ENCODE assay signal across 34 cellular contexts in the genomic region with DNA sequence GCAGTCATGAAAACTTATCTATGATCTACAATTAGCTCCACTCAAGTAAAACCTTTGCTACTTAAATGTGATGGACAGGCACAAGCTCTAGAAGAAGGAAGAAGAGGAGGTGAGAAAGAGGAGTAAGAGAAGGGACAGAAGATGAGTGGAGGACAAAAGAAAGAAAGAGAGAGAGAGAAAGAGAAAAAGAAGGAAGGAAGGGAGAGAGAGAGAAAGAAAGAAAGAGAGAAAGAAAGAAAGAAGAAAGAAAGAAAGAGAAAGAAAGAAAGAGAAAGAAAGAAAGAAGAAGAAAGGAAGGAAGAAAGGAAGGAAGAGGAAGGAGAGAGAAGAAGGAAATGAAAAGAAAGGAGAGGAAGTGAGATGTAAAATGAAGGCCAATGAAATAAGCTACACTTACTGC. TPM values are rescaled to one million over a fixed set of nuclear protein-coding genes. Genes with fewer than 3 reads are reported as not detected.
"Had no signal": no experiment of that assay in that cellular context is flagged by ENCODE, and none has a peak within 500 bp of the region (broad histone marks: within the 10 kb centered on the region; RNA-seq: fewer than 3 reads in every experiment).

No MANE protein-coding gene starts in this region.

- H3K4me1 ChIP-seq: stomach, suprapubic skin, testis, thyroid gland, tibial artery, tibial nerve, transverse colon, upper lobe of left lung, upper lobe of right lung, uterus, vagina had no signal

- H3K36me3 ChIP-seq: stomach, suprapubic skin, thoracic aorta, thyroid gland, tibial artery, tibial nerve, transverse colon, upper lobe of left lung, upper lobe of right lung, uterus, vagina had no signal

- ATAC-seq: stimulated activated effector memory CD8-positive, alpha-beta T cell treated with anti-CD3 and anti-CD28 coated beads, Interleukin-12 subunit alpha, Interleukin-12 subunit beta, amount 100 ng/mL, for 72 hours; stimulated activated memory B cell treated with anti-CD40 and anti-IgM and Interleukin-4, amounts not matched to agents 10 μg/mL and 1 μg/mL and 100 μg/mL, for 72 hours; stimulated activated naive B cell treated with anti-CD40 and anti-IgM and Interleukin-4, amounts not matched to agents 10 μg/mL and 1 μg/mL and 100 μg/mL, for 72 hours; stimulated activated naive CD8-positive, alpha-beta T cell treated with anti-CD3 and anti-CD28 coated beads, Interleukin-15, amount 100 ng/mL, for 72 hours; stimulated activated naive CD8-positive, alpha-beta T cell treated with anti-CD3 and anti-CD28 coated beads, Interleukin-15, Interleukin-2, amounts not matched to agents 100 U/mL and 50 U/mL, for 24 hours; upper lobe of right lung had no signal

- H3K36me3 Mint-ChIP-seq: stimulated activated effector memory CD8-positive, alpha-beta T cell treated with anti-CD3 and anti-CD28 coated beads, Interleukin-12 subunit alpha, Interleukin-12 subunit beta, amount 100 ng/mL, for 72 hours; stimulated activated memory B cell treated with anti-CD40 and anti-IgM and Interleukin-4, amounts not matched to agents 10 μg/mL and 1 μg/mL and 100 μg/mL, for 72 hours; stimulated activated naive B cell treated with anti-CD40 and anti-IgM and Interleukin-4, amounts not matched to agents 10 μg/mL and 1 μg/mL and 100 μg/mL, for 72 hours; type B pancreatic cell had no signal

- H3K9me3 ChIP-seq: stomach, suprapubic skin, testis, thoracic aorta, thyroid gland, tibial artery, tibial nerve, transverse colon, upper lobe of left lung, upper lobe of right lung, uterus, vagina had no signal

- H3K4me1 Mint-ChIP-seq: stimulated activated naive CD8-positive, alpha-beta T cell treated with anti-CD3 and anti-CD28 coated beads, Interleukin-15, amount 100 ng/mL, for 72 hours had no signal

- H3K27ac ChIP-seq: stomach, suprapubic skin, testis, thoracic aorta, thyroid gland, tibial artery, tibial nerve, transverse colon, upper lobe of left lung, upper lobe of right lung, uterus, vagina had no signal

- H3K4me3 Mint-ChIP-seq: stimulated activated effector memory CD8-positive, alpha-beta T cell treated with anti-CD3 and anti-CD28 coated beads, Interleukin-12 subunit alpha, Interleukin-12 subunit beta, amount 100 ng/mL, for 72 hours; stimulated activated memory B cell treated with anti-CD40 and anti-IgM and Interleukin-4, amounts not matched to agents 10 μg/mL and 1 μg/mL and 100 μg/mL, for 72 hours; stimulated activated naive B cell treated with anti-CD40 and anti-IgM and Interleukin-4, amounts not matched to agents 10 μg/mL and 1 μg/mL and 100 μg/mL, for 72 hours; stimulated activated naive CD8-positive, alpha-beta T cell treated with anti-CD3 and anti-CD28 coated beads, Interleukin-15, amount 100 ng/mL, for 72 hours; stimulated activated naive CD8-positive, alpha-beta T cell treated with anti-CD3 and anti-CD28 coated beads, Interleukin-15, Interleukin-2, amounts not matched to agents 100 ng/mL and 50 ng/mL, for 24 hours; type B pancreatic cell had no signal

- H3K27me3 ChIP-seq: testis, thyroid gland, upper lobe of left lung, uterus, vagina had no signal

- H3K9me3 Mint-ChIP-seq: stimulated activated effector memory CD8-positive, alpha-beta T cell treated with anti-CD3 and anti-CD28 coated beads, Interleukin-12 subunit alpha, Interleukin-12 subunit beta, amount 100 ng/mL, for 72 hours; stimulated activated naive B cell treated with anti-CD40 and anti-IgM and Interleukin-4, amounts not matched to agents 10 μg/mL and 1 μg/mL and 100 μg/mL, for 72 hours; stimulated activated naive CD8-positive, alpha-beta T cell treated with anti-CD3 and anti-CD28 coated beads, Interleukin-15, amount 100 ng/mL, for 72 hours; stimulated activated naive CD8-positive, alpha-beta T cell treated with anti-CD3 and anti-CD28 coated beads, Interleukin-15, Interleukin-2, amounts not matched to agents 100 ng/mL and 50 ng/mL, for 24 hours had no signal

- H3K27me3 Mint-ChIP-seq: stimulated activated naive CD8-positive, alpha-beta T cell treated with anti-CD3 and anti-CD28 coated beads, Interleukin-15, amount 100 ng/mL, for 72 hours had no signal

- FAIRE-seq: urothelium cell line had no signal

- DNase-seq: stimulated activated CD4-positive, alpha-beta T cell treated with anti-CD3 and anti-CD28 coated beads, Interleukin-2, amount 100 ng/mL, for 48 hours; stimulated activated CD4-positive, alpha-beta T cell treated with anti-CD3 and anti-CD28 coated beads, Interleukin-4, amount 100 ng/mL, for 1 hour; stimulated activated CD4-positive, alpha-beta T cell treated with anti-CD3 and anti-CD28 coated beads, Interleukin-4, amount 100 ng/mL, for 24 hours; stimulated activated CD4-positive, alpha-beta T cell treated with anti-CD3 and anti-CD28 coated beads, Interleukin-4, amount 100 ng/mL, for 4 hours; stimulated activated CD8-positive, alpha-beta memory T cell treated with anti-CD3 and anti-CD28 coated beads, Interleukin-4, amount 100 ng/mL, for 48 hours; stimulated activated naive B cell treated with anti-CD40 and anti-IgM and Interleukin-4, amounts not matched to agents 10 μg/mL and 1 μg/mL and 100 μg/mL, for 72 hours; stimulated activated naive CD4-positive, alpha-beta T cell; stimulated activated naive CD4-positive, alpha-beta T cell treated with Interleukin-2 at 50 U/mL for 16 hours; stimulated activated naive CD8-positive, alpha-beta T cell treated with anti-CD3 and anti-CD28 coated beads, Interleukin-15, amount 100 ng/mL, for 72 hours; stimulated activated naive CD8-positive, alpha-beta T cell treated with anti-CD3 and anti-CD28 coated beads, Interleukin-15, Interleukin-2, amounts not matched to agents 100 U/mL and 50 U/mL, for 24 hours; stomach; substantia nigra; testis; thyroid gland; tibial artery; transverse colon; trophoblast cell; upper lobe of left lung; upper lobe of right lung; uterus had no signal

- H3K4me3 ChIP-seq: stomach, suprapubic skin, testis, thoracic aorta, thyroid gland, tibial artery, tibial nerve, transverse colon, upper lobe of left lung, upper lobe of right lung, uterus, vagina had no signal

- H3K27ac Mint-ChIP-seq: stimulated activated effector memory CD8-positive, alpha-beta T cell treated with anti-CD3 and anti-CD28 coated beads, Interleukin-12 subunit alpha, Interleukin-12 subunit beta, amount 100 ng/mL, for 72 hours; stimulated activated memory B cell treated with anti-CD40 and anti-IgM and Interleukin-4, amounts not matched to agents 10 μg/mL and 1 μg/mL and 100 μg/mL, for 72 hours; stimulated activated naive B cell treated with anti-CD40 and anti-IgM and Interleukin-4, amounts not matched to agents 10 μg/mL and 1 μg/mL and 100 μg/mL, for 72 hours; stimulated activated naive CD8-positive, alpha-beta T cell treated with anti-CD3 and anti-CD28 coated beads, Interleukin-15, amount 100 ng/mL, for 72 hours; stimulated activated naive CD8-positive, alpha-beta T cell treated with anti-CD3 and anti-CD28 coated beads, Interleukin-15, Interleukin-2, amounts not matched to agents 100 ng/mL and 50 ng/mL, for 24 hours; type B pancreatic cell had no signal

RNA-seq across cellular contexts. Expression of a gene that starts 2.2 kb away (rescaled TPM):
- total RNA-seq: stomach, subcutaneous adipose tissue, temporal lobe, testis, thoracic aorta, thyroid gland, tibial nerve, transverse colon, upper lobe of left lung, upper lobe of right lung, ureter, urinary bladder, uterus, vagina had no signal
- polyA plus RNA-seq: stomach, thymus, urinary bladder had no signal

RNA-seq across cellular contexts. Expression of a gene that starts 3.6 kb away (rescaled TPM):
- total RNA-seq: stomach, subcutaneous adipose tissue, temporal lobe, testis, thoracic aorta, thyroid gland, tibial nerve, transverse colon, upper lobe of left lung, upper lobe of right lung, ureter, urinary bladder, uterus, vagina had no signal
- polyA plus RNA-seq: stomach, thymus, urinary bladder had no signal

RNA-seq across cellular contexts. Expression of a gene that starts 7.7 kb away (rescaled TPM):
- total RNA-seq: stomach, subcutaneous adipose tissue, temporal lobe, testis, thoracic aorta, thyroid gland, tibial nerve, transverse colon, upper lobe of left lung, upper lobe of right lung, ureter, urinary bladder, uterus, vagina had no signal
- polyA plus RNA-seq: stomach, urinary bladder had no signal

RNA-seq across cellular contexts. Expression of a gene that starts 19.4 kb away (rescaled TPM):
- total RNA-seq: stomach, subcutaneous adipose tissue, temporal lobe, testis, thoracic aorta, thyroid gland, tibial nerve, transverse colon, upper lobe of left lung, upper lobe of right lung, ureter, urinary bladder, uterus, vagina had no signal
- polyA plus RNA-seq: stomach, urinary bladder had no signal

RNA-seq across cellular contexts. Expression of a gene that starts 25.1 kb away (rescaled TPM):
- total RNA-seq: stomach, subcutaneous adipose tissue, temporal lobe, testis, thoracic aorta, thyroid gland, tibial nerve, transverse colon, upper lobe of left lung, upper lobe of right lung, ureter, urinary bladder, uterus, vagina had no signal
- polyA plus RNA-seq: stomach, urinary bladder had no signal
